Comparison of ENCODE assay signal across 3 cellular contexts in genomic region chr1:161954050-161954449, GRCh38.
TF ChIP-seq lines count a peak whose summit lies in the region.

No MANE protein-coding gene starts in this region.

TF ChIP-seq in SK-N-SH, 30 proteins besides CTCF, POLR2A, EP300 and RAD21 (continued from another document):
- TF ChIP-seq USF2 (IDR thresholded peaks at IDR 0.05; ENCODE audit: borderline replicate concordance, low read depth, low read length) (no peak), USF1 (IDR thresholded peaks at IDR 0.05; ENCODE audit: borderline replicate concordance, low read depth) (no peak), SIN3A (IDR thresholded peaks at IDR 0.05; ENCODE audit: borderline replicate concordance, low read depth, low read length) (no peak)
- TF ChIP-seq, protein P1, sequence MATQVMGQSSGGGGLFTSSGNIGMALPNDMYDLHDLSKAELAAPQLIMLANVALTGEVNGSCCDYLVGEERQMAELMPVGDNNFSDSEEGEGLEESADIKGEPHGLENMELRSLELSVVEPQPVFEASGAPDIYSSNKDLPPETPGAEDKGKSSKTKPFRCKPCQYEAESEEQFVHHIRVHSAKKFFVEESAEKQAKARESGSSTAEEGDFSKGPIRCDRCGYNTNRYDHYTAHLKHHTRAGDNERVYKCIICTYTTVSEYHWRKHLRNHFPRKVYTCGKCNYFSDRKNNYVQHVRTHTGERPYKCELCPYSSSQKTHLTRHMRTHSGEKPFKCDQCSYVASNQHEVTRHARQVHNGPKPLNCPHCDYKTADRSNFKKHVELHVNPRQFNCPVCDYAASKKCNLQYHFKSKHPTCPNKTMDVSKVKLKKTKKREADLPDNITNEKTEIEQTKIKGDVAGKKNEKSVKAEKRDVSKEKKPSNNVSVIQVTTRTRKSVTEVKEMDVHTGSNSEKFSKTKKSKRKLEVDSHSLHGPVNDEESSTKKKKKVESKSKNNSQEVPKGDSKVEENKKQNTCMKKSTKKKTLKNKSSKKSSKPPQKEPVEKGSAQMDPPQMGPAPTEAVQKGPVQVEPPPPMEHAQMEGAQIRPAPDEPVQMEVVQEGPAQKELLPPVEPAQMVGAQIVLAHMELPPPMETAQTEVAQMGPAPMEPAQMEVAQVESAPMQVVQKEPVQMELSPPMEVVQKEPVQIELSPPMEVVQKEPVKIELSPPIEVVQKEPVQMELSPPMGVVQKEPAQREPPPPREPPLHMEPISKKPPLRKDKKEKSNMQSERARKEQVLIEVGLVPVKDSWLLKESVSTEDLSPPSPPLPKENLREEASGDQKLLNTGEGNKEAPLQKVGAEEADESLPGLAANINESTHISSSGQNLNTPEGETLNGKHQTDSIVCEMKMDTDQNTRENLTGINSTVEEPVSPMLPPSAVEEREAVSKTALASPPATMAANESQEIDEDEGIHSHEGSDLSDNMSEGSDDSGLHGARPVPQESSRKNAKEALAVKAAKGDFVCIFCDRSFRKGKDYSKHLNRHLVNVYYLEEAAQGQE (IDR thresholded peaks at IDR 0.05; ENCODE audit: low read depth, low read length) = no peak

TF ChIP-seq in SK-N-SH treated with all-trans-retinoic acid at 6 μM for 48 hours, 23 proteins besides CTCF, POLR2A, EP300 and RAD21 (continued from another document):
- TF ChIP-seq, protein P2, sequence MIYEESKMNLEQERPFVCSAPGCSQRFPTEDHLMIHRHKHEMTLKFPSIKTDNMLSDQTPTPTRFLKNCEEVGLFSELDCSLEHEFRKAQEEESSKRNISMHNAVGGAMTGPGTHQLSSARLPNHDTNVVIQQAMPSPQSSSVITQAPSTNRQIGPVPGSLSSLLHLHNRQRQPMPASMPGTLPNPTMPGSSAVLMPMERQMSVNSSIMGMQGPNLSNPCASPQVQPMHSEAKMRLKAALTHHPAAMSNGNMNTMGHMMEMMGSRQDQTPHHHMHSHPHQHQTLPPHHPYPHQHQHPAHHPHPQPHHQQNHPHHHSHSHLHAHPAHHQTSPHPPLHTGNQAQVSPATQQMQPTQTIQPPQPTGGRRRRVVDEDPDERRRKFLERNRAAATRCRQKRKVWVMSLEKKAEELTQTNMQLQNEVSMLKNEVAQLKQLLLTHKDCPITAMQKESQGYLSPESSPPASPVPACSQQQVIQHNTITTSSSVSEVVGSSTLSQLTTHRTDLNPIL (CRISPR knock-in tag; IDR thresholded peaks at IDR 0.05; ENCODE audit: low read depth) = no peak
- TF ChIP-seq ZNF565 (CRISPR knock-in tag; conservative IDR thresholded peaks at IDR 0.05; ENCODE audit: low read depth) (no peak), CSRNP3 (CRISPR knock-in tag; IDR thresholded peaks at IDR 0.05) (no peak), SNAI2 (CRISPR knock-in tag; IDR thresholded peaks at IDR 0.05) (no peak), PPARA (CRISPR knock-in tag; IDR thresholded peaks at IDR 0.05; ENCODE audit: borderline replicate concordance) (no peak), TCF4 (CRISPR knock-in tag; IDR thresholded peaks at IDR 0.05; ENCODE audit: borderline replicate concordance) (no peak), PATZ1 (CRISPR knock-in tag; IDR thresholded peaks at IDR 0.05; ENCODE audit: borderline replicate concordance) (no peak), ESRRG (CRISPR knock-in tag; IDR thresholded peaks at IDR 0.05) (no peak), ZFP30 (CRISPR knock-in tag; IDR thresholded peaks at IDR 0.05) (no peak), GLIS3 (CRISPR knock-in tag; IDR thresholded peaks at IDR 0.05) (no peak), ZNF70 (CRISPR knock-in tag; IDR thresholded peaks at IDR 0.05) (no peak)

TF ChIP-seq in K562, 482 proteins besides CTCF, POLR2A, EP300 and RAD21 (continued from another document):
- TF ChIP-seq TEAD4 (IDR thresholded peaks at IDR 0.05; ENCODE audit: low read length) (no peak), TEAD4 (CRISPR knock-in tag; IDR thresholded peaks at IDR 0.05; ENCODE audit: borderline replicate concordance) (no peak), CBX1 (IDR thresholded peaks at IDR 0.05; ENCODE audit: low read depth) (no peak), SREBF1 (IDR thresholded peaks at IDR 0.05; ENCODE audit: borderline replicate concordance, low read depth, low read length) (no peak), RFX7 (CRISPR knock-in tag; IDR thresholded peaks at IDR 0.05) (no peak), RBBP5 (IDR thresholded peaks at IDR 0.05; ENCODE audit: borderline replicate concordance, insufficient read depth, low read length, poor library complexity, severe bottlenecking) (no peak), ZNF316 (IDR thresholded peaks at IDR 0.05) (no peak), NFIC (IDR thresholded peaks at IDR 0.05) (no peak), YBX1 (IDR thresholded peaks at IDR 0.05) (no peak), HSF4 (CRISPR knock-in tag; IDR thresholded peaks at IDR 0.05; ENCODE audit: borderline replicate concordance) (no peak), POLR2G (IDR thresholded peaks at IDR 0.05; ENCODE audit: low read depth, low read length) (no peak)
